Comparison of ENCODE assay signal across 16 cellular contexts in genomic region chr14:99062772-99063418, GRCh38.
DNase-seq lines count a peak whose midpoint lies in the region; ATAC-seq and TF ChIP-seq lines count a peak whose summit lies in the region.
"Had no signal": no experiment of that assay in that cellular context is flagged by ENCODE, and none has a peak within 500 bp of the region (broad histone marks: within the 10 kb centered on the region; RNA-seq: fewer than 3 reads in every experiment).

No MANE protein-coding gene starts in this region.

- H3K4me3 ChIP-seq in vagina, result no peak overlapping the region
- H3K4me3 ChIP-seq: A549, HAP-1 had no signal

- CTCF ChIA-PET in activated CD8-positive, alpha-beta memory T cell treated with anti-CD3 and anti-CD28 coated beads, Interleukin-2, amount 10 ng/mL, durations not matched to agents 7 days and 5 days (lab: Charles Lee), result interaction anchor here (1.0 kb wide), 1 partner anchor 126 kb away, joined by 3 read pairs; no protein-coding TSS in a partner anchor

- no peak overlapping the region for H3K27ac ChIP-seq in vagina
- H3K27ac ChIP-seq: A549 had no signal

- peaks cover 7% of the 10 kb centered on the region for H3K4me1 Mint-ChIP-seq in activated CD8-positive, alpha-beta memory T cell treated with anti-CD3 and anti-CD28 coated beads, Interleukin-2, amount 10 ng/mL, durations not matched to agents 7 days and 5 days

- H3K36me3 Mint-ChIP-seq in activated CD8-positive, alpha-beta memory T cell treated with anti-CD3 and anti-CD28 coated beads, Interleukin-2, amount 10 ng/mL, durations not matched to agents 7 days and 5 days, result peaks cover 2% of the 10 kb centered on the region
- H3K36me3 Mint-ChIP-seq: CD4-positive, alpha-beta memory T cell had no signal

- in situ Hi-C loops in ACHN (cut with HindIII; ENCODE audit: low pct_ligation_motif_present, low pct_unique_long_range_greater_than_20kb, low sequenced_read_pairs), result no loop called here

- H3K27me3 ChIP-seq in vagina, result no peaks in the 10 kb centered on the region

- ATAC-seq in activated CD8-positive, alpha-beta memory T cell treated with anti-CD3 and anti-CD28 coated beads, Interleukin-2, amount 10 ng/mL, durations not matched to agents 7 days and 5 days, result no peak
- ATAC-seq: A549 had no signal

- peaks cover 9% of the 10 kb centered on the region for H3K27me3 Mint-ChIP-seq in activated CD8-positive, alpha-beta memory T cell treated with anti-CD3 and anti-CD28 coated beads, Interleukin-2, amount 10 ng/mL, durations not matched to agents 7 days and 5 days
- H3K27me3 Mint-ChIP-seq: CD4-positive, alpha-beta memory T cell had no signal

- no peak overlapping the region for H3K27ac Mint-ChIP-seq in activated CD8-positive, alpha-beta memory T cell treated with anti-CD3 and anti-CD28 coated beads, Interleukin-2, amount 10 ng/mL, durations not matched to agents 7 days and 5 days
- H3K27ac Mint-ChIP-seq: CD4-positive, alpha-beta memory T cell; HFFc6 had no signal

- peak; percentile 29 for DNase-seq in activated CD8-positive, alpha-beta memory T cell treated with anti-CD3 and anti-CD28 coated beads, Interleukin-2, amount 50 U/mL, for 48 hours
- no peak for DNase-seq in activated CD8-positive, alpha-beta memory T cell treated with anti-CD3 and anti-CD28 coated beads, Interleukin-2, amount 10 ng/mL, durations not matched to agents 7 days and 5 days
- DNase-seq in islet precursor cell, result peak; percentile 25
- DNase-seq in vagina (ENCODE audit: extremely low spot score in 2 of 2), result peak; percentile 19 to 34
- no peak for DNase-seq in ACHN
- DNase-seq in midbrain (lab: John Stamatoyannopoulos, UW), result no peak
- DNase-seq: 8988T; C1 segment of cervical spinal cord; CD4-positive, alpha-beta memory T cell; COR-L47; DMS153; DND-41; GOT3; HFFc6 had no signal

- H3K4me3 Mint-ChIP-seq in activated CD8-positive, alpha-beta memory T cell treated with anti-CD3 and anti-CD28 coated beads, Interleukin-2, amount 10 ng/mL, durations not matched to agents 7 days and 5 days, result no peak overlapping the region
- H3K4me3 Mint-ChIP-seq: HFFc6 had no signal

- intact Hi-C loops in vagina (cut with DNase I), result no loop called here

- H3K9me3 Mint-ChIP-seq in activated CD8-positive, alpha-beta memory T cell treated with anti-CD3 and anti-CD28 coated beads, Interleukin-2, amount 10 ng/mL, durations not matched to agents 7 days and 5 days (ENCODE audit: low read depth), result no peaks in the 10 kb centered on the region
- H3K9me3 Mint-ChIP-seq: CD4-positive, alpha-beta memory T cell had no signal

- H3K9me3 ChIP-seq in vagina, result no peaks in the 10 kb centered on the region
- H3K9me3 ChIP-seq: HAP-1 had no signal

- H3K4me1 ChIP-seq in vagina, result peaks cover 6% of the 10 kb centered on the region
- H3K4me1 ChIP-seq: HAP-1 had no signal

- no peak for TF ChIP-seq POLR2A in vagina (IDR thresholded peaks at IDR 0.05)

- no peak for TF ChIP-seq CTCF in vagina (IDR thresholded peaks at IDR 0.05)

- no peaks in the 10 kb centered on the region for H3K36me3 ChIP-seq in vagina
- H3K36me3 ChIP-seq: HAP-1 had no signal

Comparison
In these comparisons a context has a peak if more than half of its experiments do, and no peak if none do; other contexts are left out.
1. DNase-seq: peak in activated CD8-positive, alpha-beta memory T cell treated with anti-CD3 and anti-CD28 coated beads, Interleukin-2, amount 50 U/mL, for 48 hours (single experiment), islet precursor cell (single experiment) and vagina (2 of 2); none in activated CD8-positive, alpha-beta memory T cell treated with anti-CD3 and anti-CD28 coated beads, Interleukin-2, amount 10 ng/mL, durations not matched to agents 7 days and 5 days (single experiment), ACHN (single experiment) and midbrain (single experiment).